ENCODE assay signal across 2 cellular contexts in the genomic region with DNA sequence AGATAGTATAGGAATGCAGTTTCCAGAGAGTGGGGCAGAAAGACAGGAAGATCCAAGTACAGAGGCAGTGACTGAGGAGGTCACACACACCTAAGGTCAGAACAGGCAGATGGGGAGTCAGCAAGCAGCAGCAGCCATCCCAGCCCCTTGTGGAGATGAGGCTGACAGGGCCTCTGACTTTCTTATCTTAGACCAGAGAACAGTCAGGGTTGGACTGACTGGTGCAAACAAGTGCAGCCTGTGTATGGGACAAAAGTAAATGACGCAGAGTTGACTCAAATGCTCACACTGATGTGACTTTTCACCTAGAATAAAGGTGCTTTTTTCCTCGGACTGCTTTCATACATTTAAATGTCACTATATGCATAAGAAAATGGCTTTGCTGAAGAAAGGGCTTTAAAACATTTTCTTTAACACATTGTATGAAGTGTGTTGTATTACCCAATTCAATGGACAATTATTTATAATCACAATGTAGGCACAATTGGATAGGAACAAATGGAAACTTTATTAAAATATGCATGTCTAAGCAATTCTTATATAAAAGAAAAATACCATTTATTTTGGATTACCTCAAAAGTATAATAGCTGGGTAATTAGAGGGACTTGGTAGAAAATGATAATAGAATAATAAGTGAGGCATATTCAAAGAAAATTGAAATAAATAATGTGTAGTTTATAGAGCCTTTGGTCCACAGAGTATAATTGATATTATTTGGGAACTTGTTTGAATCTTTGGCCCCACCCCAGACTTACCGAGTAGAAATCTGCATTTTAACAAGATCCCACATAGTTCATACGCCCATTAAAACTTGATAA.
A peak's percentile ranks its signal among the peaks of the same experiment; 100 is the strongest.
TF ChIP-seq lines count a peak whose summit lies in the region.

No MANE protein-coding gene starts in this region.

TF ChIP-seq in IMR-90, 13 proteins besides CTCF, POLR2A, EP300 and RAD21:
- no peak for TF ChIP-seq RFX5 (IDR thresholded peaks at IDR 0.05; ENCODE audit: low read depth, low read length)
- TF ChIP-seq NFE2L2 (IDR thresholded peaks at IDR 0.05; ENCODE audit: low read depth, low read length), result no peak
- peak; percentile 60 for TF ChIP-seq MAFK (IDR thresholded peaks at IDR 0.05; ENCODE audit: low read depth, low read length)
- TF ChIP-seq, protein P1, sequence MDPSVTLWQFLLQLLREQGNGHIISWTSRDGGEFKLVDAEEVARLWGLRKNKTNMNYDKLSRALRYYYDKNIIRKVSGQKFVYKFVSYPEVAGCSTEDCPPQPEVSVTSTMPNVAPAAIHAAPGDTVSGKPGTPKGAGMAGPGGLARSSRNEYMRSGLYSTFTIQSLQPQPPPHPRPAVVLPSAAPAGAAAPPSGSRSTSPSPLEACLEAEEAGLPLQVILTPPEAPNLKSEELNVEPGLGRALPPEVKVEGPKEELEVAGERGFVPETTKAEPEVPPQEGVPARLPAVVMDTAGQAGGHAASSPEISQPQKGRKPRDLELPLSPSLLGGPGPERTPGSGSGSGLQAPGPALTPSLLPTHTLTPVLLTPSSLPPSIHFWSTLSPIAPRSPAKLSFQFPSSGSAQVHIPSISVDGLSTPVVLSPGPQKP (IDR thresholded peaks at IDR 0.05; ENCODE audit: borderline replicate concordance, low read depth, low read length), result no peak
- TF ChIP-seq FOS (IDR thresholded peaks at IDR 0.05; ENCODE audit: low read depth, low read length), result no peak
- no peak for TF ChIP-seq CHD1 (IDR thresholded peaks at IDR 0.05; ENCODE audit: low read depth, low read length)
- TF ChIP-seq USF2 (IDR thresholded peaks at IDR 0.05; ENCODE audit: low read depth, low read length), result no peak

TF ChIP-seq in H1, 55 proteins besides CTCF, POLR2A, EP300 and RAD21:
- TF ChIP-seq TAF1 (IDR thresholded peaks at IDR 0.05; ENCODE audit: low read depth, low read length), result no peak
- TF ChIP-seq JUND (IDR thresholded peaks at IDR 0.05; ENCODE audit: low read length), result no peak
- no peak for TF ChIP-seq CBX5 (IDR thresholded peaks at IDR 0.05; ENCODE audit: low read depth, low read length)
- TF ChIP-seq CREB1 (IDR thresholded peaks at IDR 0.05), result no peak
- no peak for TF ChIP-seq KDM1A (IDR thresholded peaks at IDR 0.05; ENCODE audit: borderline replicate concordance, low read length)
- no peak for TF ChIP-seq SP2 (IDR thresholded peaks at IDR 0.05; ENCODE audit: low read length)
- TF ChIP-seq, protein P2, sequence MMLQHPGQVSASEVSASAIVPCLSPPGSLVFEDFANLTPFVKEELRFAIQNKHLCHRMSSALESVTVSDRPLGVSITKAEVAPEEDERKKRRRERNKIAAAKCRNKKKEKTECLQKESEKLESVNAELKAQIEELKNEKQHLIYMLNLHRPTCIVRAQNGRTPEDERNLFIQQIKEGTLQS (IDR thresholded peaks at IDR 0.05; ENCODE audit: insufficient read depth, low read depth, low read length), result no peak
- no peak for TF ChIP-seq SP1 (IDR thresholded peaks at IDR 0.05; ENCODE audit: low read depth, low read length)
